9 cellular contexts compared by ENCODE assay signal in the genomic region with DNA sequence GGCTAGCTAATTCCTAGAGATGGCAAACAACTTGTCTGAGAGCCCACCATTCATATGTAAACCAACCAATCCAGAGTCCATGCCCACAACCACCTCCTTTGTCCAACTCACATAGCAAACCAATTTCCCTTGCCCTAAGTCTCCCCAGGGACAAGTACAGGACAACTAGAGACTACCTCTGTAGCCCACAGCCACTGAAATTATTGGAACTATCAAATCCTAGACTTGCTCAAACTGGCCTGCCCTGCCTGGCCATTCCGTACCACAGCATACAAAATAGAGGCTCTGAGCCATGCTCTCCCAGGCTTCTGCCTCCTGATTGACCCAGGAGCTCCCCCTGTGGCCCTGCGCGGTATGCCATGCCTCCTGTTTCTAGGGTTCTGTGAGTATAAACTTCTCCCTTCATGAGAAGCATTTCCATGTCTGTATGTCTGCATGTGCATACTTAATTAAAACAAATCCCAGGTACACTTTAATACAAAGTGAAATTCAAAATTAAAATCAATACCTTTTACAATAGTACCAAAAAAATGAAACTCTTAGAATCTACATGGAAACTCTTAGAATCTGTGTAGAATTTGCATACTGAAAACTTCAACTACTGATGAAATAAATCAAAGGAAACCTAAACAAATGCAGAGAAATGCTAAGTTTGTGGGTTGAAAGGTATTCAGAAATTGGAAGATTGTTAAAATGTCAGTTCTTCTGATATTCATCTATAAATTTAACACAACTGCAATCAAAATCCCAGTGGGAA. TPM values are rescaled to one million over a fixed set of nuclear protein-coding genes. Genes with fewer than 3 reads are reported as not detected.
DNase-seq lines count a peak whose midpoint lies in the region; ATAC-seq and TF ChIP-seq lines count a peak whose summit lies in the region.
"Had no signal": no experiment of that assay in that cellular context is flagged by ENCODE, and none has a peak within 500 bp of the region (broad histone marks: within the 10 kb centered on the region; RNA-seq: fewer than 3 reads in every experiment).

No MANE protein-coding gene starts in this region.

- TF ChIP-seq CTCF in DOHH2 (IDR thresholded peaks at IDR 0.05; ENCODE audit: low read depth, low read length, poor library complexity, severe bottlenecking) (peak; percentile 92), gastrocnemius medialis (IDR thresholded peaks at IDR 0.05 in 4 of 5, conservative IDR thresholded peaks at IDR 0.05 in 1 of 5) (peak in 1 of 5 experiments; percentile 49)

- H3K27ac ChIP-seq in DOHH2 (ENCODE audit: low read depth, low read length) (no peak overlapping the region), gastrocnemius medialis (no peak overlapping the region)

- no peaks in the 10 kb centered on the region for H3K9me2 ChIP-seq in DOHH2 (replicated peaks; ENCODE audit: control insufficient read depth, low read length)

- TF ChIP-seq POLR2A in gastrocnemius medialis (IDR thresholded peaks at IDR 0.05), result no peak

- H3K4me1 ChIP-seq in DOHH2 (ENCODE audit: control insufficient read depth, low read length) (no peaks in the 10 kb centered on the region), gastrocnemius medialis (peaks cover 0 to 8% of the 10 kb centered on the region in 2 donors)

- intact Hi-C loops in gastrocnemius medialis (cut with DNase I; ENCODE audit: low total_unique reads), result no loop called here

- H3K9me3 ChIP-seq in DOHH2 (ENCODE audit: control insufficient read depth, insufficient read depth, low read length) (0 out of 2 replicates have a peak, but pooled peaks cover 4% of the 10 kb centered on the region), gastrocnemius medialis (no peaks in the 10 kb centered on the region)

- no peak overlapping the region for H3K4me2 ChIP-seq in DOHH2 (ENCODE audit: low read length)

- H3K79me2 ChIP-seq in DOHH2 (ENCODE audit: control insufficient read depth, low read length), result no peaks in the 10 kb centered on the region

- H3K4me3 ChIP-seq in DOHH2 (ENCODE audit: low read length) (no peak overlapping the region), gastrocnemius medialis (no peak overlapping the region)

- H3K4me1 Mint-ChIP-seq in activated naive CD8-positive, alpha-beta T cell treated with anti-CD3 and anti-CD28 coated beads, Interleukin-2, amount 50 U/mL, for 24 hours, result no peaks in the 10 kb centered on the region
- H3K4me1 Mint-ChIP-seq: central memory CD8-positive, alpha-beta T cell had no signal

- ATAC-seq in GM19467 (IDR thresholded peaks at IDR 0.05; ENCODE audit: unreplicated experiment) (peak; percentile 97), HG03469 (IDR thresholded peaks at IDR 0.05; ENCODE audit: unreplicated experiment) (peak; percentile 88), gastrocnemius medialis (no peak)
- peak; percentile 59 for ATAC-seq in activated naive CD8-positive, alpha-beta T cell treated with anti-CD3 and anti-CD28 coated beads, Interleukin-2, amount 50 U/mL, for 24 hours

- in situ Hi-C loops in gastrocnemius medialis (cut with MboI; ENCODE audit: low sequenced_read_pairs in 4 of 4), result no loop called here

- H3K27me3 ChIP-seq in DOHH2 (ENCODE audit: control insufficient read depth, low read length) (no peaks in the 10 kb centered on the region), gastrocnemius medialis (peaks cover 20 to 40% (median 34%) of the 10 kb centered on the region in 3 donors)

- H3K4me3 Mint-ChIP-seq in activated naive CD8-positive, alpha-beta T cell treated with anti-CD3 and anti-CD28 coated beads, Interleukin-2, amount 50 U/mL, for 24 hours, result no peak overlapping the region
- H3K4me3 Mint-ChIP-seq: central memory CD8-positive, alpha-beta T cell had no signal

- peaks cover 40% of the 10 kb centered on the region for H3K27me3 Mint-ChIP-seq in activated naive CD8-positive, alpha-beta T cell treated with anti-CD3 and anti-CD28 coated beads, Interleukin-2, amount 50 U/mL, for 24 hours

- H3F3A ChIP-seq in DOHH2 (ENCODE audit: control insufficient read depth, insufficient read depth), result no peaks in the 10 kb centered on the region

- H3K9me3 Mint-ChIP-seq in activated naive CD8-positive, alpha-beta T cell treated with anti-CD3 and anti-CD28 coated beads, Interleukin-2, amount 50 U/mL, for 24 hours, result no peaks in the 10 kb centered on the region
- H3K9me3 Mint-ChIP-seq: central memory CD8-positive, alpha-beta T cell had no signal

- DNase-seq in RPMI8226 (peak; percentile 68), hepatic stellate cell (ENCODE audit: low spot score) (peak; percentile 42), smooth muscle cell of the brain vasculature (ENCODE audit: low read depth, low spot score) (peak; percentile 40), gastrocnemius medialis (no peak)
- DNase-seq in activated naive CD8-positive, alpha-beta T cell treated with anti-CD3 and anti-CD28 coated beads, Interleukin-2, amount 50 U/mL, for 24 hours, result peak; percentile 70

- no peaks in the 10 kb centered on the region for H3K36me3 Mint-ChIP-seq in activated naive CD8-positive, alpha-beta T cell treated with anti-CD3 and anti-CD28 coated beads, Interleukin-2, amount 50 U/mL, for 24 hours (ENCODE audit: low read depth)

- H4K20me1 ChIP-seq in DOHH2 (ENCODE audit: control insufficient read depth, insufficient read depth, low read depth, low read length), result no peaks in the 10 kb centered on the region

- H3K36me3 ChIP-seq in DOHH2 (ENCODE audit: control insufficient read depth, low read length) (no peaks in the 10 kb centered on the region), gastrocnemius medialis (no peaks in the 10 kb centered on the region)

- H3K27ac Mint-ChIP-seq in activated naive CD8-positive, alpha-beta T cell treated with anti-CD3 and anti-CD28 coated beads, Interleukin-2, amount 50 U/mL, for 24 hours, result no peak overlapping the region

RNA-seq across cellular contexts. Expression of a gene that starts 4.0 kb away (rescaled TPM):
- total RNA-seq in gastrocnemius medialis, result 1 to 10 TPM; 1.2 to 3.9 (median 2.0) TPM

Comparison
In these comparisons a context has a peak if more than half of its experiments do, and no peak if none do; other contexts are left out.
1. ATAC-seq: peak in GM19467 (single experiment), HG03469 (single experiment) and activated naive CD8-positive, alpha-beta T cell treated with anti-CD3 and anti-CD28 coated beads, Interleukin-2, amount 50 U/mL, for 24 hours (single experiment); none in gastrocnemius medialis (0 of 2).
2. DNase-seq: peak in RPMI8226 (single experiment), activated naive CD8-positive, alpha-beta T cell treated with anti-CD3 and anti-CD28 coated beads, Interleukin-2, amount 50 U/mL, for 24 hours (single experiment), hepatic stellate cell (single experiment) and smooth muscle cell of the brain vasculature (single experiment); none in gastrocnemius medialis (0 of 2).